ENCODE assay signal across 8 cellular contexts in the genomic region with DNA sequence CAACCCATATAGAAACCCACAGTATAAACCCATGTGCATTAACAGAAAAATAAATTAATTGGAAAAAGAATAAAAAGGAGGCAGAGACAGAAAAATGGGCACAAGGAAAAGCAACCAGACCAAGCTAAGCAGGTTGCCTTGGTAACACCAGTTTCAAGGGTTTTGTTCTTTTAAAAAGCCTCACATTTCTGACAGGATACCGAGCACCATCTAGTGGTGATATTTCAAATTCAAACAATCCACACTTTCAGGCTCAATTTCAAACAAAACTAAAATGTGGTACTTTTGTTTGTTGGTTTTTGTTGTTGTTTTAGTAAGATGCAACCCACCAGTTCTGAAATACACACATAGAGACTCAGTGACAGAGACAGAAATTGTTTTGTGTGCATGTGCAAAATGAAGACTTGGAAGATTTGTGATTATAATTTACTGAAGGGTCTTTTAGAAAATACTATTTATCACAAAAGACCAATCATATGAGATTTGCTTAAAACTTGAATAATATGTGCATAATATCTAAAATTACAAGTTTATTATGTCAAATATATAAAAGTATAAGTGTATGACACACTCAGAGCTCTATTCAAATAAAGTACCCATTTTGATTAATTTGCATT.
DNase-seq lines count a peak whose midpoint lies in the region; ATAC-seq lines count a peak whose summit lies in the region.

No MANE protein-coding gene starts in this region.

- ATAC-seq in GM19035 (IDR thresholded peaks at IDR 0.05; ENCODE audit: unreplicated experiment): peak; percentile 86
- peak; percentile 91 for ATAC-seq in HG03095 (IDR thresholded peaks at IDR 0.05; ENCODE audit: unreplicated experiment)

- peak; percentile 7 for DNase-seq in CMK (ENCODE audit: low read depth)
- DNase-seq in NCI-H2107 (lab: John Stamatoyannopoulos, UW): peak; percentile 22
- peak; percentile 22 for DNase-seq in amniotic stem cell (lab: John Stamatoyannopoulos, UW)
- peak; percentile 43 for DNase-seq in kidney tubule cell (ENCODE audit: low spot score)
- no peak for DNase-seq in activated effector memory CD4-positive, alpha-beta T cell treated with anti-CD3 and anti-CD28 coated beads, Interleukin-2, amount 50 U/mL, for 16 hours
- DNase-seq in substantia nigra (lab: John Stamatoyannopoulos, UW): no peak

- H3K27ac ChIP-seq in substantia nigra (ENCODE audit: low read depth, low read length, poor library complexity, severe bottlenecking): no peak overlapping the region

Comparison
In these comparisons a context has a peak if more than half of its experiments do, and no peak if none do; other contexts are left out.
1. DNase-seq: peak in CMK (single experiment), NCI-H2107 (single experiment), amniotic stem cell (single experiment) and kidney tubule cell (single experiment); none in activated effector memory CD4-positive, alpha-beta T cell treated with anti-CD3 and anti-CD28 coated beads, Interleukin-2, amount 50 U/mL, for 16 hours (single experiment) and substantia nigra (0 of 49).